16 cellular contexts compared by ENCODE assay signal in the genomic region with DNA sequence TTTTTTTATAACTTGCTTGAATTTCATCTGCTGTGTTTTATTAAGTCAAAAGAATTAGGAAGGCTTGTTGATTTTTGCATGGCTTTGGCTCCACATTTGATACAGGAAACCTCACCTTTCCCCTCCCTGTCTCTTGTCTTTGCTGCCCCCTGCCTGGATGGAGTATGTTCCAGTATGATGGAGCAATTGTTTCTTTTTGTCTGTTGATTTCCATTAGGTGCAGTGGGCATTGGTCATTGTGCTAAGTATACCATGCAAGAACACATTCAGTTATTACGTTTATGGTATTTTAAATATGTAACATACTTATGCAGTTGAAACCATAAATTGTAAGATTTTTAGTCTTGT. TPM values are rescaled to one million over a fixed set of nuclear protein-coding genes. Genes with fewer than 3 reads are reported as not detected.
A peak's percentile ranks its signal among the peaks of the same experiment; 100 is the strongest.
DNase-seq lines count a peak whose midpoint lies in the region; ATAC-seq and TF ChIP-seq lines count a peak whose summit lies in the region.
"Had no signal": no experiment of that assay in that cellular context is flagged by ENCODE, and none has a peak within 500 bp of the region (broad histone marks: within the 10 kb centered on the region; RNA-seq: fewer than 3 reads in every experiment).

No MANE protein-coding gene starts in this region.

- H3K4me3 ChIP-seq in Panc1 (ENCODE audit: low read depth in 2 of 2, low read length in 2 of 2) (no peak overlapping the region), fibroblast of the aortic adventitia (ENCODE audit: low read depth, low read length) (no peak overlapping the region)
- H3K4me3 ChIP-seq: colonic mucosa, mucosa of descending colon, SJSA1, thoracic aorta had no signal

- no peaks in the 10 kb centered on the region for H3K36me3 ChIP-seq in Panc1 (ENCODE audit: control insufficient read depth, insufficient read depth, low read length)
- H3K36me3 ChIP-seq: colonic mucosa, SJSA1, thoracic aorta had no signal

- no peaks in the 10 kb centered on the region for H3K27me3 ChIP-seq in Panc1 (ENCODE audit: control insufficient read depth, insufficient read depth, low read length)
- H3K27me3 ChIP-seq: colonic mucosa, SJSA1 had no signal

- TF ChIP-seq CTCF in Panc1 (IDR thresholded peaks at IDR 0.05) (0 out of 2 replicates have a peak, but pooled peaks have one; percentile 0), fibroblast of the aortic adventitia (IDR thresholded peaks at IDR 0.05; ENCODE audit: insufficient read depth, low read length) (peak; percentile 19)

- H3K27ac ChIP-seq in Panc1 (ENCODE audit: low read length) = no peak overlapping the region
- H3K27ac ChIP-seq: 22Rv1, colonic mucosa, parathyroid adenoma, SJSA1, thoracic aorta had no signal

- BruUV-seq in Panc1 (replicated peaks; lab: Mats Ljungman, UMichigan) = no TSS peak

- intact Hi-C loops in Panc1 (cut with micrococcal nuclease; ENCODE audit: unreplicated experiment) = loop anchor here (1.0 kb wide), 1 partner anchor 139 kb away; no protein-coding TSS in a partner anchor

- CTCF ChIA-PET in Panc1 (lab: Charles Lee) = interaction anchor here (0.8 to 1.2 kb wide), 4 partner anchors 35 to 159 kb away, joined by 3 to 6 read pairs (median 5); no protein-coding TSS in a partner anchor

- POLR2A ChIA-PET in Panc1 (lab: Charles Lee) = no interaction called here

- peaks cover 6% of the 10 kb centered on the region for H3K4me1 ChIP-seq in Panc1 (ENCODE audit: control insufficient read depth, insufficient read depth, low read length)
- H3K4me1 ChIP-seq: Caco-2, colonic mucosa, SJSA1 had no signal

- DNase-seq in DMS 273 (lab: John Stamatoyannopoulos, UW; ENCODE audit: unreplicated experiment) (peak; percentile 50), DMS 273 treated with DMSO at 0.1 percent for 48 hours (lab: John Stamatoyannopoulos, UW) (no peak), M059J (ENCODE audit: low read depth) (peak; percentile 30), Panc1 (ENCODE audit: low read depth, low spot score) (no peak), fibroblast of the aortic adventitia (ENCODE audit: low read depth) (no peak), NOMO-1 (lab: John Stamatoyannopoulos, UW; ENCODE audit: unreplicated experiment in 2 of 2) (no peak)
- DNase-seq: Caco-2; colonic mucosa; stimulated activated CD4-positive, alpha-beta T cell treated with anti-CD3 and anti-CD28 coated beads, Interleukin-12 subunit alpha, Interleukin-12 subunit beta, amount 100 ng/mL, for 4 hours had no signal

- H3K9me3 ChIP-seq in Panc1 (ENCODE audit: control insufficient read depth, insufficient read depth, low read depth, low read length) = no peaks in the 10 kb centered on the region
- H3K9me3 ChIP-seq: Caco-2, colonic mucosa, mucosa of descending colon, SJSA1, thoracic aorta had no signal

- in situ Hi-C loops in Panc1 (cut with HindIII; ENCODE audit: low pct_unique_long_range_greater_than_20kb, low sequenced_read_pairs) = no loop called here

- no peak; the same call in 1 of the 2 replicates for ATAC-seq in Panc1
- no peak for ATAC-seq in GM21447 (IDR thresholded peaks at IDR 0.05; ENCODE audit: unreplicated experiment)
- ATAC-seq in activated CD4-positive, CD25-positive, alpha-beta regulatory T cell treated with anti-CD3 and anti-CD28 coated beads, Interleukin-2, amount 50 U/mL, for 24 hours = no peak

RNA-seq across cellular contexts. Expression of gene TJP2, which starts 19.6 kb away (rescaled TPM):
- total RNA-seq in M059J (2014; rRNA removed; shearing (Covaris generic)) = 58.9 and 73.7 TPM in 2 replicates
- total RNA-seq in Panc1 (2021; ENCODE audit: unreplicated experiment) = 40.2 TPM
- 19.7 TPM for polyA plus RNA-seq in Panc1 (2012; ENCODE audit: insufficient read length)
- 61.7 and 105 TPM in 2 replicates for total RNA-seq in fibroblast of the aortic adventitia (ENCODE audit: low replicate concordance)

Comparison
In these comparisons a context has a peak if more than half of its experiments do, and no peak if none do; other contexts are left out.
1. DNase-seq: peak in DMS 273 (single experiment) and M059J (single experiment); none in DMS 273 treated with DMSO at 0.1 percent for 48 hours (single experiment), Panc1 (single experiment), fibroblast of the aortic adventitia (single experiment) and NOMO-1 (0 of 2).